Comparison of ENCODE assay signal across 16 cellular contexts in genomic region chr16:76800196-76800595, GRCh38.
DNase-seq lines count a peak whose midpoint lies in the region; ATAC-seq and TF ChIP-seq lines count a peak whose summit lies in the region.
"Had no signal": no experiment of that assay in that cellular context is flagged by ENCODE, and none has a peak within 500 bp of the region (broad histone marks: within the 10 kb centered on the region; RNA-seq: fewer than 3 reads in every experiment).

No MANE protein-coding gene starts in this region.

- H3K4me1 Mint-ChIP-seq in MCF 10A (ENCODE audit: insufficient read depth, unreplicated experiment), result peaks cover 31% of the 10 kb centered on the region
- no peaks in the 10 kb centered on the region for H3K4me1 Mint-ChIP-seq in activated CD4-positive, alpha-beta T cell treated with anti-CD3 and anti-CD28 coated beads, Interleukin-2, amount 10 ng/mL, durations not matched to agents 7 days and 5 days
- H3K4me1 Mint-ChIP-seq: CD4-positive, CD25-positive, alpha-beta regulatory T cell had no signal

- POLR2A ChIA-PET in MCF 10A (lab: Yijun Ruan, JAX), result interaction anchor here (0.6 to 0.8 kb wide), 4 partner anchors 22 to 121 kb away, joined by 3 to 5 read pairs (median 4); no protein-coding TSS in a partner anchor
- POLR2A ChIA-PET in activated CD4-positive, alpha-beta T cell treated with anti-CD3 and anti-CD28 coated beads, Interleukin-2, amount 10 ng/mL, durations not matched to agents 7 days and 5 days (lab: Charles Lee), result no interaction called here

- no peaks in the 10 kb centered on the region for H3K9me3 ChIP-seq in breast epithelium
- H3K9me3 ChIP-seq: BLaER1 treated with 17β-estradiol and CSF1 and Interleukin-3, amounts not matched to agents 10 nM and 100 nM had no signal

- no TSS peak for BruUV-seq in MCF 10A (replicated peaks; lab: Mats Ljungman, UMichigan)

- H3K4me1 ChIP-seq in breast epithelium, result no peaks in the 10 kb centered on the region
- H3K4me1 ChIP-seq: BLaER1 treated with 17β-estradiol and CSF1 and Interleukin-3, amounts not matched to agents 10 nM and 100 nM had no signal

- CTCF ChIA-PET in MCF 10A (lab: Yijun Ruan, JAX), result interaction anchor here (0.6 to 0.7 kb wide), 2 partner anchors 276 to 332 kb away, joined by 3 to 4 read pairs; no protein-coding TSS in a partner anchor
- CTCF ChIA-PET in activated CD4-positive, alpha-beta T cell treated with anti-CD3 and anti-CD28 coated beads, Interleukin-2, amount 10 ng/mL, durations not matched to agents 7 days and 5 days (lab: Charles Lee), result no interaction called here

- H3K27ac Mint-ChIP-seq in MCF 10A (ENCODE audit: low read depth, unreplicated experiment), result peak overlapping the region; percentile 72
- H3K27ac Mint-ChIP-seq in activated CD4-positive, alpha-beta T cell treated with anti-CD3 and anti-CD28 coated beads, Interleukin-2, amount 10 ng/mL, durations not matched to agents 7 days and 5 days, result no peak overlapping the region
- H3K27ac Mint-ChIP-seq: CD4-positive, CD25-positive, alpha-beta regulatory T cell; IgD-negative memory B cell had no signal

- H3K36me3 Mint-ChIP-seq in MCF 10A (ENCODE audit: insufficient read depth, unreplicated experiment), result peaks cover 5% of the 10 kb centered on the region
- H3K36me3 Mint-ChIP-seq in activated CD4-positive, alpha-beta T cell treated with anti-CD3 and anti-CD28 coated beads, Interleukin-2, amount 10 ng/mL, durations not matched to agents 7 days and 5 days (ENCODE audit: low read depth), result no peaks in the 10 kb centered on the region
- H3K36me3 Mint-ChIP-seq: CD4-positive, CD25-positive, alpha-beta regulatory T cell; IgD-negative memory B cell had no signal

- no peak overlapping the region for H3K4me3 ChIP-seq in breast epithelium
- H3K4me3 ChIP-seq: BLaER1 treated with 17β-estradiol and CSF1 and Interleukin-3, amounts not matched to agents 10 nM and 100 nM had no signal

- ATAC-seq in GM18909 (IDR thresholded peaks at IDR 0.05; ENCODE audit: poor library complexity, unreplicated experiment), result no peak
- ATAC-seq: HCT116 had no signal

- no peak for TF ChIP-seq POLR2A in breast epithelium (IDR thresholded peaks at IDR 0.05)

- intact Hi-C loops in MCF 10A (cut with micrococcal nuclease), result no loop called here
- intact Hi-C loops in breast epithelium (cut with DNase I; ENCODE audit: low total_unique reads), result no loop called here

- H3K27me3 Mint-ChIP-seq in MCF 10A (ENCODE audit: insufficient read depth, unreplicated experiment), result no peaks in the 10 kb centered on the region
- H3K27me3 Mint-ChIP-seq in activated CD4-positive, alpha-beta T cell treated with anti-CD3 and anti-CD28 coated beads, Interleukin-2, amount 10 ng/mL, durations not matched to agents 7 days and 5 days, result no peaks in the 10 kb centered on the region
- H3K27me3 Mint-ChIP-seq: CD4-positive, CD25-positive, alpha-beta regulatory T cell; IgD-negative memory B cell had no signal

- TF ChIP-seq CTCF in MCF 10A (IDR thresholded peaks at IDR 0.05; ENCODE audit: unreplicated experiment) (no peak), breast epithelium (IDR thresholded peaks at IDR 0.05) (no peak)

- H3K4me3 Mint-ChIP-seq in MCF 10A (ENCODE audit: unreplicated experiment), result peak overlapping the region; percentile 4
- H3K4me3 Mint-ChIP-seq in activated CD4-positive, alpha-beta T cell treated with anti-CD3 and anti-CD28 coated beads, Interleukin-2, amount 10 ng/mL, durations not matched to agents 7 days and 5 days, result no peak overlapping the region
- H3K4me3 Mint-ChIP-seq: CD4-positive, CD25-positive, alpha-beta regulatory T cell; IgD-negative memory B cell had no signal

- no peaks in the 10 kb centered on the region for H3K27me3 ChIP-seq in breast epithelium
- H3K27me3 ChIP-seq: BLaER1 treated with 17β-estradiol and CSF1 and Interleukin-3, amounts not matched to agents 10 nM and 100 nM had no signal

- no peak overlapping the region for H3K27ac ChIP-seq in breast epithelium
- H3K27ac ChIP-seq: 22Rv1; BLaER1 treated with 17β-estradiol and CSF1 and Interleukin-3, amounts not matched to agents 10 nM and 100 nM had no signal

- no peaks in the 10 kb centered on the region for H3K9me3 Mint-ChIP-seq in MCF 10A (ENCODE audit: unreplicated experiment)
- H3K9me3 Mint-ChIP-seq in activated CD4-positive, alpha-beta T cell treated with anti-CD3 and anti-CD28 coated beads, Interleukin-2, amount 10 ng/mL, durations not matched to agents 7 days and 5 days, result peaks cover 9% of the 10 kb centered on the region

- DNase-seq in MCF 10A (ENCODE audit: unreplicated experiment), result no peak
- DNase-seq in breast epithelium (ENCODE audit: low spot score in 2 of 2), result no peak
- DNase-seq in RPMI7951 (ENCODE audit: low read depth), result peak; percentile 29
- DNase-seq in foreskin melanocyte, result peak; percentile 3
- DNase-seq in AML-193 (lab: John Stamatoyannopoulos, UW), result no peak
- DNase-seq in activated CD4-positive, alpha-beta T cell treated with anti-CD3 and anti-CD28 coated beads, Interleukin-2, amount 10 ng/mL, durations not matched to agents 7 days and 5 days, result no peak
- DNase-seq: Calu3; CD4-positive, CD25-positive, alpha-beta regulatory T cell; DMS 273 treated with DMSO at 0.1 percent for 48 hours; EL; KG1 had no signal

- H3K36me3 ChIP-seq in breast epithelium, result no peaks in the 10 kb centered on the region
- H3K36me3 ChIP-seq: BLaER1 treated with 17β-estradiol and CSF1 and Interleukin-3, amounts not matched to agents 10 nM and 100 nM had no signal

Comparison
In these comparisons a context has a peak if more than half of its experiments do, and no peak if none do; other contexts are left out.
1. DNase-seq: peak in RPMI7951 (single experiment) and foreskin melanocyte (single experiment); none in MCF 10A (single experiment), breast epithelium (0 of 2), AML-193 (0 of 2) and activated CD4-positive, alpha-beta T cell treated with anti-CD3 and anti-CD28 coated beads, Interleukin-2, amount 10 ng/mL, durations not matched to agents 7 days and 5 days (single experiment).